Comparison of ENCODE assay signal across 9 cellular contexts in the genomic region with DNA sequence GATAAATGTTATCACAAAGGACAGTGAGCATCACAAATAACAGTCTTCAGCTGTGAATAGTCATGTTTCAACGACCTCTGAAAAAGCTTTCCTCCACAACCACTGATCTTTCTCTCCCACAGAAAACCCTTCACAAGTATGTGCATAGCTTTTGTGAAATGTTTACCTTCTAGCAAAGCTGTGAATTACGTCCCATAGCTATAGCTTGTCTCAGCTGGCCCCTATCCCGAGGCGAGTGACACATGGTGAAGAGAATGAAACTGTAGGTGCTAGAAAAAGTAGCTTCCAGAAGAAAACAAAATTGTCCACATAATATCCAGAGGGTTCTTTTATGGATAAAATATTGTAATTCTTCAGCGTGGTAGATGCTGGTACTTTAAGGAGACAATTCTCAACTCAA.
"Had no signal": no experiment of that assay in that cellular context is flagged by ENCODE, and none has a peak within 500 bp of the region (broad histone marks: within the 10 kb centered on the region; RNA-seq: fewer than 3 reads in every experiment).

No MANE protein-coding gene starts in this region.

- H3K9ac ChIP-seq: GM23248 had no signal

- H3K4me3 ChIP-seq: GM23248, HAP-1, K562 had no signal

- H3K9me3 ChIP-seq: HAP-1 had no signal

- H2AFZ ChIP-seq: GM23248 had no signal

- ATAC-seq: HCT116, K562 had no signal

- DNase-seq: GM23248, GOT3, H7, HFFc6, IMR-90, KG1 had no signal

- H3K4me1 ChIP-seq: HAP-1 had no signal

- H3K36me3 ChIP-seq: HAP-1 had no signal

- H3K27ac ChIP-seq: GM23248 had no signal
